ENCODE assay signal across 13 cellular contexts in the genomic region with DNA sequence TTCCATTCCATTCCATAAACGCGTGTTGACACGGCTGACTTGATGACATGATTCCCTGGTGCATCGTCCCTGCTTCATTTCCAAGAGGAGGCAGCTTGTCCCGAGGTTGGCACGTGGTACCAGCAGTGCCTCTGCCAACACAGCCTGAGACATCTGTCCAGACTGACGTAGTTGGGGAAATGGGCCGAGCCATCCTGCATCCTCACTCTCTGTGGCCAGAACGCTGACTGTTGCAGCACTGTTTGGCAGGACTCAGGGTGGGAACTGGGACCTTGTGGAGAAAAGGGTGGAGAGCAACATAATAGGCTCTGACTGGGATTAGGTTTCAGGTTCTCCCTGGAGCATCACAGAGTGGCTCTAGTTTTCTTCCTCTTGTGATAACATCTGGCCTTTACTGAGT.
DNase-seq lines count a peak whose midpoint lies in the region; ATAC-seq lines count a peak whose summit lies in the region.
"Had no signal": no experiment of that assay in that cellular context is flagged by ENCODE, and none has a peak within 500 bp of the region (broad histone marks: within the 10 kb centered on the region; RNA-seq: fewer than 3 reads in every experiment).

No MANE protein-coding gene starts in this region.

- no peaks in the 10 kb centered on the region for H3K9me3 ChIP-seq in neuronal stem cell (replicated peaks in 1 of 2; ENCODE audit: control insufficient read depth in 2 of 2, insufficient read depth in 1 of 2, low read depth in 1 of 2, low read length in 2 of 2)
- H3K9me3 ChIP-seq: pancreas had no signal

- ATAC-seq in HG02678 (IDR thresholded peaks at IDR 0.05; ENCODE audit: unreplicated experiment) = no peak
- ATAC-seq: T-cell had no signal

- no peak overlapping the region for H4K8ac ChIP-seq in neuronal stem cell (ENCODE audit: low read depth, low read length)

- H2BK15ac ChIP-seq in neuronal stem cell (ENCODE audit: low read length) = peak overlapping the region; percentile 71

- H3K27me3 ChIP-seq in neuronal stem cell (ENCODE audit: control insufficient read depth in 3 of 3, insufficient read depth in 3 of 3, low read depth in 1 of 3, low read length in 3 of 3) = no peaks in the 10 kb centered on the region
- H3K27me3 ChIP-seq: hepatocyte, pancreas had no signal

- no peak overlapping the region for H3K4ac ChIP-seq in neuronal stem cell (ENCODE audit: low read length)

- DNase-seq in AG08396 (ENCODE audit: low spot score) (peak; percentile 80), NCI-H2196 (lab: John Stamatoyannopoulos, UW; ENCODE audit: unreplicated experiment) (peak; percentile 79), fibroblast of gingiva (ENCODE audit: low read depth) (peak; percentile 98), neuronal stem cell (ENCODE audit: low spot score) (no peak), SKM-1 (lab: John Stamatoyannopoulos, UW; ENCODE audit: unreplicated experiment) (no peak), ecto neural progenitor cell (ENCODE audit: low spot score) (no peak), SK-N-DZ (ENCODE audit: low spot score) (no peak)
- DNase-seq: CD4-positive, CD25-positive, alpha-beta regulatory T cell; pancreas; stimulated activated naive CD4-positive, alpha-beta T cell treated with Interleukin-2 at 50 U/mL for 16 hours; T-cell had no signal

- H3K4me1 ChIP-seq in neuronal stem cell (ENCODE audit: control insufficient read depth in 2 of 2, insufficient read depth in 1 of 2, low read depth in 1 of 2, low read length in 2 of 2) = peaks cover 33 to 34% of the 10 kb centered on the region in 2 donors
- H3K4me1 ChIP-seq: pancreas had no signal

- peak overlapping the region in 1 of 2 donors; percentile 46 for H3K4me3 ChIP-seq in neuronal stem cell (ENCODE audit: low read length in 2 of 2)
- H3K4me3 ChIP-seq: hepatocyte, pancreas had no signal

- H3K9ac ChIP-seq in neuronal stem cell (ENCODE audit: low read depth, low read length, poor library complexity) = no peak overlapping the region

- peak overlapping the region; percentile 60 for H4K91ac ChIP-seq in neuronal stem cell (ENCODE audit: low read depth, low read length, poor library complexity)

- no peak overlapping the region for H2BK5ac ChIP-seq in neuronal stem cell (ENCODE audit: low read length)

- H3K79me1 ChIP-seq in neuronal stem cell (ENCODE audit: low read depth, low read length) = no peaks in the 10 kb centered on the region

- H3K4me2 ChIP-seq in neuronal stem cell (ENCODE audit: insufficient read depth, low read length, poor library complexity, severe bottlenecking) = no peak overlapping the region
- H3K4me2 ChIP-seq: hepatocyte had no signal

- no peak overlapping the region for H3K23ac ChIP-seq in neuronal stem cell (ENCODE audit: low read depth, low read length, poor library complexity)

- peaks cover 2% of the 10 kb centered on the region in 2 donors for H3K36me3 ChIP-seq in neuronal stem cell (replicated peaks in 1 of 2; ENCODE audit: control insufficient read depth in 2 of 2, insufficient read depth in 2 of 2, low read length in 2 of 2)
- H3K36me3 ChIP-seq: pancreas had no signal

- H2BK120ac ChIP-seq in neuronal stem cell (ENCODE audit: low read depth, low read length) = no peak overlapping the region

- H2AK5ac ChIP-seq in neuronal stem cell (ENCODE audit: low read depth, low read length) = no peak overlapping the region

- peak overlapping the region; percentile 43 for H3K27ac ChIP-seq in neuronal stem cell (replicated peaks; ENCODE audit: low read length)
- H3K27ac ChIP-seq: hepatocyte, pancreas had no signal

- H2AFZ ChIP-seq in neuronal stem cell (ENCODE audit: low read length) = no peak overlapping the region
- H2AFZ ChIP-seq: hepatocyte had no signal

- no peak overlapping the region for H2BK12ac ChIP-seq in neuronal stem cell (ENCODE audit: low read length)

- no peak overlapping the region for H3K14ac ChIP-seq in neuronal stem cell (ENCODE audit: low read length)

- WGBS in neuronal stem cell (ENCODE audit: extremely low coverage in 2 of 2, insufficient read length in 2 of 2, insufficient replicate concordance in 1 of 2), 2 donors = no CpG with 5 or more reads among the region's 9 CpGs

- H3K18ac ChIP-seq in neuronal stem cell (ENCODE audit: low read length) = peak overlapping the region; percentile 90

Comparison
In these comparisons a context has a peak if more than half of its experiments do, and no peak if none do; other contexts are left out.
1. DNase-seq: peak in AG08396 (single experiment), NCI-H2196 (single experiment) and fibroblast of gingiva (single experiment); none in neuronal stem cell (single experiment), SKM-1 (single experiment), ecto neural progenitor cell (single experiment) and SK-N-DZ (single experiment).